In the genomic region with DNA sequence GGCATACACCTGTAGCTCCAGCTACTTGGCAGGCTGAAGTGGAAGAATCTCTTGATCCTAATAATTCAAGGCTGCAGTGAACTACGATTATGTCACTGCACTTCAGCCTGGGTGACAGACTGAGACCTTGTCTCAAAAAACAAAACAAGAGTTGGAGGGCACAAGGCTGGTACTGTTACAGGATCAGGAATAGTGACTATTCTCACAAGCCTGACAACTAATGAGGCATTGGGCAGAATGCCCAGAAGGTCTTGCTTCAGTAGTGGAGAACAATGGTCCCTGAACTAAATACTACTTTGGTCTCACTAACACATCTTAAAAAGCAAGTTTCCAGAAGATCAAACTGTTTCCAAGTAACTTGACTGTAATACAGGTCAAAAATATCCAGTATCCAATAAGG, we compare ENCODE assay signal across 9 cellular contexts.
DNase-seq lines count a peak whose midpoint lies in the region; ATAC-seq and TF ChIP-seq lines count a peak whose summit lies in the region.
"Had no signal": no experiment of that assay in that cellular context is flagged by ENCODE, and none has a peak within 500 bp of the region (broad histone marks: within the 10 kb centered on the region; RNA-seq: fewer than 3 reads in every experiment).

No MANE protein-coding gene starts in this region.

- DNase-seq in NCI-H1417 (lab: John Stamatoyannopoulos, UW) (peak in 2 of 3 experiments; percentile 50 to 85), NCI-H1417 treated with DMSO at 0.1 percent for 48 hours (lab: John Stamatoyannopoulos, UW) (no peak), NCI-H774 (lab: John Stamatoyannopoulos, UW) (peak; percentile 63), fibroblast of gingiva (ENCODE audit: low read depth) (peak; percentile 12), substantia nigra (lab: John Stamatoyannopoulos, UW) (peak in 27 of 49 donors; percentile 0 to 76 (median 24)), vagina (ENCODE audit: extremely low spot score in 2 of 2) (no peak), spleen (no peak), psoas muscle (no peak)
- DNase-seq: activated T-cell treated with anti-CD3 and anti-CD28 coated beads, Interleukin-2, amount 50 U/mL, for 4 hours had no signal

- intact Hi-C loops in vagina (cut with DNase I) = loop anchor here (10.0 kb wide), 1 partner anchor 1666 kb away; no protein-coding TSS in a partner anchor
- intact Hi-C loops in spleen (cut with DNase I; ENCODE audit: low total_unique reads) = no loop called here
- intact Hi-C loops in psoas muscle (cut with DNase I) = no loop called here

- WGBS in spleen, 5 donors = 65 to 90% (median 72%) methylated on average over 1 of the region's 1 CpG
- 68 to 73% (median 68%) methylated on average over 1 of the region's 1 CpG for WGBS in psoas muscle, 3 donors

- H3K4me3 ChIP-seq in vagina = no peak overlapping the region
- H3K4me3 ChIP-seq in spleen = no peak overlapping the region
- H3K4me3 ChIP-seq in psoas muscle = no peak overlapping the region

- TF ChIP-seq POLR2A in vagina (IDR thresholded peaks at IDR 0.05) = no peak
- no peak for TF ChIP-seq POLR2A in spleen (IDR thresholded peaks at IDR 0.05)

- H3K27me3 ChIP-seq in vagina (no peaks in the 10 kb centered on the region), spleen (replicated peaks in 1 of 7) (no peaks in the 10 kb centered on the region), psoas muscle (ENCODE audit: insufficient read depth in 3 of 3, low read length in 2 of 3) (no peaks in the 10 kb centered on the region)

- TF ChIP-seq CTCF in vagina (IDR thresholded peaks at IDR 0.05) = no peak
- TF ChIP-seq CTCF in spleen (IDR thresholded peaks at IDR 0.05 in 8 of 11, conservative IDR thresholded peaks at IDR 0.05 in 3 of 11) = no peak
- TF ChIP-seq CTCF in psoas muscle (IDR thresholded peaks at IDR 0.05) = no peak

- ATAC-seq in psoas muscle = no peak
- ATAC-seq: activated T-cell treated with anti-CD3 and anti-CD28 coated beads, Interleukin-2, amount 50 U/mL, for 4 hours had no signal

- H3K27ac ChIP-seq in substantia nigra (ENCODE audit: low read depth, low read length, poor library complexity, severe bottlenecking) (no peak overlapping the region), vagina (no peak overlapping the region), spleen (no peak overlapping the region), psoas muscle (no peak overlapping the region)

- H3K9me3 ChIP-seq in vagina = no peaks in the 10 kb centered on the region
- no peaks in the 10 kb centered on the region for H3K9me3 ChIP-seq in spleen
- no peaks in the 10 kb centered on the region for H3K9me3 ChIP-seq in psoas muscle

- H3K4me1 ChIP-seq in vagina (no peaks in the 10 kb centered on the region), spleen (no peaks in the 10 kb centered on the region), psoas muscle (no peaks in the 10 kb centered on the region)

- no peaks in the 10 kb centered on the region for H3K36me3 ChIP-seq in vagina
- no peaks in the 10 kb centered on the region for H3K36me3 ChIP-seq in spleen
- H3K36me3 ChIP-seq in psoas muscle (ENCODE audit: insufficient read depth in 1 of 2, low read depth in 1 of 2) = no peaks in the 10 kb centered on the region

Comparison
In these comparisons a context has a peak if more than half of its experiments do, and no peak if none do; other contexts are left out.
1. DNase-seq: peak in NCI-H1417 (2 of 3), NCI-H774 (single experiment), fibroblast of gingiva (single experiment) and substantia nigra (27 of 49); none in NCI-H1417 treated with DMSO at 0.1 percent for 48 hours (single experiment), vagina (0 of 2), spleen (single experiment) and psoas muscle (0 of 2).